Comparison of ENCODE assay signal across 27 cellular contexts in the genomic region with DNA sequence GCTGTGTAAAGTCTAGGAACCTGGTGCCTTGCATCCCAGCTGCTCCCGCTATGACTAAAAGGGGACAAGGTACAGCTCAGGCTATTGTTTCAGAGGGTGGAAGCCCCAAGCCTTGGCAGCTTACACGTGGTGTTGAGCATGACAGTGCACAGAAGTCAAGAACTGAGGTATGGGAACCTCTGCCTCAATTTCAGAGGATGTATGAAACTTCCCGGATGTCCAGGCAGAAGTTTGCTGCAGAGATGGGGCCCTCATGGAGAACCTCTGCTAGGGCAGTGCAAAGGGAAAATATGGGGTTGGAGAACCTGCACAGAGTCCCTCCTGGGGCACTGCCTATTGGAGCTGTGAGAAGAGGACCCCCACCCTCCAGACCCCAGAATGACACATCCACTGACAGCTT.
"Had no signal": no experiment of that assay in that cellular context is flagged by ENCODE, and none has a peak within 500 bp of the region (broad histone marks: within the 10 kb centered on the region; RNA-seq: fewer than 3 reads in every experiment).

No MANE protein-coding gene starts in this region.

- H3K4me2 ChIP-seq: SK-N-SH had no signal

- H3K27me3 ChIP-seq: brain microvascular endothelial cell, cardiac muscle cell, SJCRH30 had no signal

- H3K9ac ChIP-seq: SK-N-SH had no signal

- H3K27ac ChIP-seq: brain microvascular endothelial cell, cardiac muscle cell, SJCRH30, VCaP had no signal

- H3K4me3 ChIP-seq: cardiac muscle cell, SJCRH30 had no signal

- DNase-seq: activated CD4-positive, alpha-beta T cell treated with anti-CD3 and anti-CD28 coated beads, Interleukin-2, amount 50 U/mL, for 48 hours; activated CD4-positive, CD25-positive, alpha-beta regulatory T cell; activated CD8-positive, alpha-beta memory T cell treated with anti-CD3 and anti-CD28 coated beads, Interleukin-2, amount 10 ng/mL, durations not matched to agents 7 days and 5 days; activated effector memory CD4-positive, alpha-beta T cell treated with anti-CD3 and anti-CD28 coated beads, Interleukin-2, amount 50 U/mL, for 16 hours; activated naive CD4-positive, alpha-beta T cell treated with anti-CD3 and anti-CD28 coated beads, Interleukin-2, amount 10 ng/mL, durations not matched to agents 7 days and 5 days; activated naive CD8-positive, alpha-beta T cell treated with anti-CD3 and anti-CD28 coated beads for 36 hours; activated T-cell treated with anti-CD3 and anti-CD28 coated beads, Interleukin-2, amount 50 U/mL, for 24 hours; brain microvascular endothelial cell; Karpas-422; NCI-H1048; NCI-H1417; NCI-H1930; NCI-H2107; NCI-H2171 treated with DMSO at 0.1 percent for 48 hours; NCI-H226; NCI-H526; NCI-H82; NK-92 treated with Interleukin-12 subunit alpha and Interleukin-12 subunit beta, amount 100 ng/mL, for 24 hours; OCI-M1; Right ventricle myocardium superior; RPMI8226; SJCRH30; SK-N-SH; T-helper 1 cell had no signal

- H3K36me3 ChIP-seq: brain microvascular endothelial cell, cardiac muscle cell, SJCRH30 had no signal

- ATAC-seq: activated CD8-positive, alpha-beta memory T cell treated with anti-CD3 and anti-CD28 coated beads, Interleukin-2, amount 10 ng/mL, durations not matched to agents 7 days and 5 days; Panc1 had no signal

- H3K4me1 ChIP-seq: SJCRH30 had no signal
